ENCODE assay signal across 20 cellular contexts in the genomic region with DNA sequence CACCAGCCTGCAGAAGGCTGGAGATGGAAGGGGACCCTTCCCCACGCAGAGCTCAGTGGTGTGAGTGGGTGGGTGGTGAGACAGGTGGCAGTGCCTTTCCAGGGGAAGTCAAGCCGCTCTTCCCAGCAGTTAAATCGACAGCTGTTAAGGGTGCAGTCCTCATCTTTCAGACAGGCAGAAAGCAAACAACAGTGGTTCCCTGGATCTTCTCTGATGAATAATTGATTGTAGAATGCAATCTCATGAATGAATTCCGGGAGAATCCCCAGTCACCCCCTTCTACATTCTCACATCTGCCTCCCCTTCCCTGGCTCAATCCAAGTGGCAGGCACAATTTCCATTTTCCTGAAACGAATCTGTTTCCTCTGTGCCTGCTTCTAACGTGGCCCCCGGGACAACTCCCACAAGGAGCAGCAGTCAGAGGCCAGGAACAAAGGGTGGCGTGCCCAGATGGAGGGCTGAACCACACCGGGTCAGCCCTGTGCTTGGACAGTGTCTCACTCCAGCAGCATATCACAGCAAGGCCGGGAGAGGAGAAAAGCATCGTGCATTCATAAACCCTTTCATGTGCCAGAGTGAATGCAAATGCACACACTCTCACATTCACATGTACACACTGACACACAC.
DNase-seq lines count a peak whose midpoint lies in the region; ATAC-seq and TF ChIP-seq lines count a peak whose summit lies in the region.
"Had no signal": no experiment of that assay in that cellular context is flagged by ENCODE, and none has a peak within 500 bp of the region (broad histone marks: within the 10 kb centered on the region; RNA-seq: fewer than 3 reads in every experiment).

No MANE protein-coding gene starts in this region.

- H2BK15ac ChIP-seq in mesenchymal stem cell (ENCODE audit: low read depth, poor library complexity, severe bottlenecking) = no peak overlapping the region

- intact Hi-C loops in right cardiac atrium (cut with DNase I) = no loop called here

- H3K36me3 ChIP-seq in GM23338 (ENCODE audit: insufficient read depth) (no peaks in the 10 kb centered on the region), mesenchymal stem cell (ENCODE audit: control insufficient read depth in 1 of 2, insufficient read depth in 2 of 2, low read depth in 1 of 2, low read length in 2 of 2) (no peaks in the 10 kb centered on the region)
- H3K36me3 ChIP-seq: neutrophil, right atrium auricular region, tibial artery had no signal

- H3K9me3 ChIP-seq in mesenchymal stem cell (ENCODE audit: control insufficient read depth, low read length) (no peaks in the 10 kb centered on the region), right cardiac atrium (ENCODE audit: control insufficient read depth, low read length) (no peaks in the 10 kb centered on the region)
- H3K9me3 ChIP-seq: Caco-2, neutrophil, right atrium auricular region, tibial artery had no signal

- no peak overlapping the region for H2BK12ac ChIP-seq in mesenchymal stem cell (ENCODE audit: low read length in 2 of 2)

- whole genome bisulfite sequencing in mesenchymal stem cell = 71% methylated on average over 11 of the region's 11 CpGs
- 39% methylated on average over 11 of the region's 11 CpGs for WGBS in right cardiac atrium

- H3K4me3 Mint-ChIP-seq in GM23338 = no peak overlapping the region
- H3K4me3 Mint-ChIP-seq: B cell; dendritic cell treated with granulocyte-macrophage colony-stimulating factor and Interleukin-4, amounts not matched to agents 40 ng/mL and 50 ng/mL, for 4 days had no signal

- H3K27ac ChIP-seq in GM23338 (ENCODE audit: low read depth) = 0 out of 2 replicates have a peak overlapping the region, but pooled peaks have one; percentile 19
- no peak overlapping the region for H3K27ac ChIP-seq in mesenchymal stem cell (ENCODE audit: low read length, poor library complexity, severe bottlenecking)
- no peak overlapping the region for H3K27ac ChIP-seq in right cardiac atrium (ENCODE audit: low read length)
- H3K27ac ChIP-seq: neutrophil, right atrium auricular region, RWPE1, tibial artery had no signal

- H3K9me2 ChIP-seq in GM23338 (ENCODE audit: insufficient read depth) = 0 out of 2 replicates have a peak, but pooled peaks cover 4% of the 10 kb centered on the region

- H3K79me1 ChIP-seq in mesenchymal stem cell (replicated peaks; ENCODE audit: low read length, poor library complexity, severe bottlenecking) = no peaks in the 10 kb centered on the region

- H3K14ac ChIP-seq in mesenchymal stem cell (ENCODE audit: low read length in 2 of 2) = peak overlapping the region in 1 of 2 experiments; percentile 27

- H3K27me3 ChIP-seq in GM23338 (ENCODE audit: insufficient read depth) = no peaks in the 10 kb centered on the region
- peaks cover 0 to 13% of the 10 kb centered on the region in 2 experiments for H3K27me3 ChIP-seq in mesenchymal stem cell (ENCODE audit: control insufficient read depth in 1 of 2, insufficient read depth in 1 of 2, low read length in 2 of 2)
- H3K27me3 ChIP-seq in right cardiac atrium (ENCODE audit: control insufficient read depth, insufficient read depth) = no peaks in the 10 kb centered on the region
- H3K27me3 ChIP-seq: neutrophil, right atrium auricular region had no signal

- no peaks in the 10 kb centered on the region for H3K36me3 Mint-ChIP-seq in GM23338 (ENCODE audit: low read depth)

- H3K4me2 ChIP-seq in GM23338 = no peak overlapping the region
- no peak overlapping the region for H3K4me2 ChIP-seq in mesenchymal stem cell (ENCODE audit: low read length, poor library complexity, severe bottlenecking)

- peak overlapping the region; percentile 23 for H2BK120ac ChIP-seq in mesenchymal stem cell (ENCODE audit: low read depth, low read length)

- peaks cover 8% of the 10 kb centered on the region for H3K27me3 Mint-ChIP-seq in GM23338 (ENCODE audit: insufficient read depth, low read depth, poor library complexity)
- H3K27me3 Mint-ChIP-seq: dendritic cell treated with granulocyte-macrophage colony-stimulating factor and Interleukin-4, amounts not matched to agents 40 ng/mL and 50 ng/mL, for 4 days had no signal

- TF ChIP-seq CTCF in GM23338 (conservative IDR thresholded peaks at IDR 0.05; ENCODE audit: low read depth in 2 of 2) = no peak

- H3K4me3 ChIP-seq in GM23338 (no peak overlapping the region), mesenchymal stem cell (ENCODE audit: insufficient read depth in 1 of 2, low read depth in 1 of 2, low read length in 2 of 2) (no peak overlapping the region), right cardiac atrium (ENCODE audit: low read length) (no peak overlapping the region)
- H3K4me3 ChIP-seq: right atrium auricular region, tibial artery had no signal

- no peak for DNase-seq in GM23338 (ENCODE audit: low spot score)
- DNase-seq in NCI-H524 (lab: John Stamatoyannopoulos, UW) = peak; percentile 60 to 83
- no peak for DNase-seq in mesenchymal stem cell
- DNase-seq in stimulated activated CD8-positive, alpha-beta memory T cell treated with anti-CD3 and anti-CD28 coated beads, Interleukin-4, amount 100 ng/mL, for 48 hours = peak; percentile 5
- DNase-seq in GF-D8 (lab: John Stamatoyannopoulos, UW) = no peak
- DNase-seq in right cardiac atrium = no peak
- DNase-seq in NCI-H1417 treated with DMSO at 0.1 percent for 48 hours (lab: John Stamatoyannopoulos, UW) = no peak
- DNase-seq: activated CD4-positive, alpha-beta T cell treated with anti-CD3 and anti-CD28 coated beads for 4 hours; activated gamma-delta T cell; Caco-2; foreskin melanocyte; HCEC 1CT; left colon; stimulated activated naive CD4-positive, alpha-beta T cell had no signal

- H3K79me2 ChIP-seq in GM23338 (replicated peaks; ENCODE audit: insufficient read depth) = no peaks in the 10 kb centered on the region

- no peak overlapping the region for H2BK5ac ChIP-seq in mesenchymal stem cell (ENCODE audit: low read depth, low read length, poor library complexity, severe bottlenecking)

- no peak overlapping the region for H2AFZ ChIP-seq in GM23338
- no peak overlapping the region for H2AFZ ChIP-seq in mesenchymal stem cell (ENCODE audit: low read depth, low read length)

- ATAC-seq in GM23338 (no peak), right cardiac atrium (no peak)
- ATAC-seq: left colon had no signal

- no peak overlapping the region for H2AK5ac ChIP-seq in mesenchymal stem cell (ENCODE audit: low read length, severe bottlenecking)

- H4K91ac ChIP-seq in mesenchymal stem cell (ENCODE audit: low read length) = peak overlapping the region; percentile 1

- H3K9me3 Mint-ChIP-seq in GM23338 = no peaks in the 10 kb centered on the region
- H3K9me3 Mint-ChIP-seq: dendritic cell treated with granulocyte-macrophage colony-stimulating factor and Interleukin-4, amounts not matched to agents 40 ng/mL and 50 ng/mL, for 4 days had no signal

- no peak overlapping the region for H3K9ac ChIP-seq in mesenchymal stem cell (ENCODE audit: low read length)

- no peaks in the 10 kb centered on the region for H3F3A ChIP-seq in GM23338 (replicated peaks; ENCODE audit: low read depth)

- no peak overlapping the region for H3K23ac ChIP-seq in mesenchymal stem cell (ENCODE audit: low read length in 2 of 2)

- no peak overlapping the region for H3K4ac ChIP-seq in mesenchymal stem cell (ENCODE audit: low read depth in 1 of 2, low read length in 2 of 2)

- peaks cover 29% of the 10 kb centered on the region for H3K4me1 ChIP-seq in GM23338 (ENCODE audit: insufficient read depth)
- H3K4me1 ChIP-seq in mesenchymal stem cell (ENCODE audit: control insufficient read depth, insufficient read depth, low read depth, low read length) = no peaks in the 10 kb centered on the region
- H3K4me1 ChIP-seq in right cardiac atrium (ENCODE audit: control insufficient read depth, insufficient read depth, low read length) = no peaks in the 10 kb centered on the region
- H3K4me1 ChIP-seq: Caco-2, right atrium auricular region, tibial artery had no signal

- no peaks in the 10 kb centered on the region for H4K20me1 ChIP-seq in GM23338 (replicated peaks; ENCODE audit: insufficient read depth)

- no peak overlapping the region; the same call in 1 of the 2 replicates for H3K27ac Mint-ChIP-seq in GM23338
- H3K27ac Mint-ChIP-seq: B cell; dendritic cell treated with granulocyte-macrophage colony-stimulating factor and Interleukin-4, amounts not matched to agents 40 ng/mL and 50 ng/mL, for 4 days had no signal

- peaks cover 10% of the 10 kb centered on the region for H3K4me1 Mint-ChIP-seq in GM23338
- H3K4me1 Mint-ChIP-seq: B cell had no signal

- no peak overlapping the region for H4K8ac ChIP-seq in mesenchymal stem cell (ENCODE audit: low read length)

- H3K18ac ChIP-seq in mesenchymal stem cell (ENCODE audit: low read depth in 1 of 2, low read length in 2 of 2) = no peak overlapping the region

TF ChIP-seq in GM23338, 12 proteins besides CTCF, POLR2A, EP300 and RAD21 (continues in another document):
- TF ChIP-seq STAT1 (IDR thresholded peaks at IDR 0.05; ENCODE audit: unreplicated experiment) = no peak
- TF ChIP-seq POLR2AphosphoS5 (IDR thresholded peaks at IDR 0.05; ENCODE audit: low read depth) = no peak

Comparison
In these comparisons a context has a peak if more than half of its experiments do, and no peak if none do; other contexts are left out.
1. DNase-seq: peak in NCI-H524 (2 of 2) and stimulated activated CD8-positive, alpha-beta memory T cell treated with anti-CD3 and anti-CD28 coated beads, Interleukin-4, amount 100 ng/mL, for 48 hours (single experiment); none in GM23338 (single experiment), mesenchymal stem cell (single experiment), GF-D8 (single experiment), right cardiac atrium (0 of 3) and NCI-H1417 treated with DMSO at 0.1 percent for 48 hours (single experiment).